15 cellular contexts compared by ENCODE assay signal in genomic region chr1:244371294-244372141, GRCh38.
A peak's percentile ranks its signal among the peaks of the same experiment; 100 is the strongest.
DNase-seq lines count a peak whose midpoint lies in the region; ATAC-seq, FAIRE-seq and TF ChIP-seq lines count a peak whose summit lies in the region.
"Had no signal": no experiment of that assay in that cellular context is flagged by ENCODE, and none has a peak within 500 bp of the region (broad histone marks: within the 10 kb centered on the region; RNA-seq: fewer than 3 reads in every experiment).

No MANE protein-coding gene starts in this region.

- H3K27ac ChIP-seq in HepG2 (ENCODE audit: extremely low read length, insufficient read depth, low read length) = no peak overlapping the region
- no peak overlapping the region for H3K27ac ChIP-seq in right lobe of liver
- no peak overlapping the region for H3K27ac ChIP-seq in hepatocyte
- no peak overlapping the region for H3K27ac ChIP-seq in caudate nucleus (ENCODE audit: low read depth, low read length)
- H3K27ac ChIP-seq: heart right ventricle had no signal

- POLR2A ChIA-PET in HepG2 (lab: Yijun Ruan, JAX) = no interaction called here

- H3K4me1 ChIP-seq in HepG2 (ENCODE audit: insufficient read depth, low read length) (no peaks in the 10 kb centered on the region), right lobe of liver (no peaks in the 10 kb centered on the region), hepatocyte (ENCODE audit: insufficient read depth) (no peaks in the 10 kb centered on the region)
- H3K4me1 ChIP-seq: heart right ventricle had no signal

- peaks cover 1 to 2% of the 10 kb centered on the region in 2 experiments; a peak in 2 of 5 replicates for H3K27me3 ChIP-seq in HepG2 (ENCODE audit: control insufficient read depth in 1 of 2, insufficient read depth in 2 of 2, low read length in 2 of 2)
- H3K27me3 ChIP-seq in right lobe of liver = no peaks in the 10 kb centered on the region
- H3K27me3 ChIP-seq in hepatocyte = no peaks in the 10 kb centered on the region
- H3K27me3 ChIP-seq: heart right ventricle had no signal

- no peak for TF ChIP-seq CTCF in HepG2 (CRISPR knock-in tag; IDR thresholded peaks at IDR 0.05)
- no peak for TF ChIP-seq CTCF in right lobe of liver (IDR thresholded peaks at IDR 0.05)
- no peak for TF ChIP-seq CTCF in hepatocyte (IDR thresholded peaks at IDR 0.05; ENCODE audit: poor library complexity)

- TF ChIP-seq EP300 in HepG2 (IDR thresholded peaks at IDR 0.05; ENCODE audit: low read depth in 2 of 2, low read length in 2 of 2) (no peak), HepG2 (CRISPR knock-in tag; IDR thresholded peaks at IDR 0.05; ENCODE audit: borderline replicate concordance) (no peak)

- TF ChIP-seq POLR2A in HepG2 (IDR thresholded peaks at IDR 0.05; ENCODE audit: insufficient read depth in 1 of 2, low read depth in 2 of 2, low read length in 2 of 2) = no peak
- no peak for TF ChIP-seq POLR2A in right lobe of liver (IDR thresholded peaks at IDR 0.05)

- H3K4me3 ChIP-seq in HepG2 (replicated peaks in 1 of 3; ENCODE audit: insufficient read depth in 1 of 3, low read depth in 2 of 3, low read length in 3 of 3) (no peak overlapping the region), right lobe of liver (no peak overlapping the region), hepatocyte (no peak overlapping the region)
- H3K4me3 ChIP-seq: heart right ventricle, lung had no signal

- no peak for DNase-seq in HepG2 (ENCODE audit: low spot score)
- no peak for DNase-seq in right lobe of liver
- DNase-seq in astrocyte of the hippocampus (ENCODE audit: low read depth, low spot score) = peak; percentile 35
- DNase-seq in hepatocyte (ENCODE audit: low spot score) = no peak
- DNase-seq in putamen (ENCODE audit: low spot score) = no peak
- DNase-seq in GM19240 (ENCODE audit: insufficient read length, low spot score) = no peak
- DNase-seq in caudate nucleus (lab: John Stamatoyannopoulos, UW) = no peak
- DNase-seq: activated CD8-positive, alpha-beta memory T cell treated with anti-CD3 and anti-CD28 coated beads for 24 hours; effector CD4-positive, alpha-beta T cell; EL; heart right ventricle; NK-92 treated with Interleukin-12 subunit alpha and Interleukin-12 subunit beta, amount 100 ng/mL, for 24 hours; posterior cingulate gyrus had no signal

- H3K9me3 ChIP-seq in HepG2 (ENCODE audit: low read length) (no peaks in the 10 kb centered on the region), right lobe of liver (no peaks in the 10 kb centered on the region), hepatocyte (ENCODE audit: low read depth) (no peaks in the 10 kb centered on the region)
- H3K9me3 ChIP-seq: heart right ventricle had no signal

- CTCF ChIA-PET in HepG2 (lab: Yijun Ruan, JAX; ENCODE audit: low intra/inter-chr PET ratio, low total read pairs) = no interaction called here

- no peak overlapping the region for H2AFZ ChIP-seq in HepG2 (ENCODE audit: low read length)
- H2AFZ ChIP-seq in hepatocyte = no peak overlapping the region

- no peak for FAIRE-seq in HepG2 (lab: Jason Lieb, UNC)

- in situ Hi-C loops in HepG2 (cut with HindIII; ENCODE audit: extremely low pct_ligation_motif_present, low pct_unique_long_range_greater_than_20kb) = no loop called here

- ATAC-seq in HepG2 (peak; percentile 53), right lobe of liver (no peak), HG03565 (IDR thresholded peaks at IDR 0.05; ENCODE audit: unreplicated experiment) (peak; percentile 67)
- ATAC-seq: heart right ventricle had no signal

- H3K79me2 ChIP-seq in HepG2 (ENCODE audit: insufficient read depth, low read length) (no peaks in the 10 kb centered on the region), hepatocyte (no peaks in the 10 kb centered on the region)

- no peak overlapping the region for H3K9ac ChIP-seq in HepG2 (ENCODE audit: insufficient read depth, low read depth, low read length)

- H3K4me2 ChIP-seq in HepG2 (ENCODE audit: low read depth, low read length) (no peak overlapping the region), hepatocyte (no peak overlapping the region)

- TF ChIP-seq RAD21 in HepG2 (CRISPR knock-in tag; IDR thresholded peaks at IDR 0.05) = no peak

- no peaks in the 10 kb centered on the region for H4K20me1 ChIP-seq in HepG2 (ENCODE audit: insufficient read depth, low read length)
- no peaks in the 10 kb centered on the region for H4K20me1 ChIP-seq in hepatocyte (ENCODE audit: insufficient read depth, poor library complexity, severe bottlenecking)

- H3K9me2 ChIP-seq in hepatocyte (replicated peaks; ENCODE audit: insufficient read depth) = no peaks in the 10 kb centered on the region

- no TSS peak for BruUV-seq in HepG2 (replicated peaks; lab: Mats Ljungman, UMichigan)

- no peaks in the 10 kb centered on the region for H3K36me3 ChIP-seq in HepG2 (replicated peaks in 1 of 2; ENCODE audit: control insufficient read depth in 1 of 2, insufficient read depth in 2 of 2, low read length in 2 of 2)
- H3K36me3 ChIP-seq in right lobe of liver = no peaks in the 10 kb centered on the region
- no peaks in the 10 kb centered on the region for H3K36me3 ChIP-seq in hepatocyte (replicated peaks; ENCODE audit: insufficient read depth, low read depth)
- H3K36me3 ChIP-seq: heart right ventricle had no signal

- intact Hi-C loops in HepG2 (cut with micrococcal nuclease; ENCODE audit: unreplicated experiment) (no loop called here), right lobe of liver (cut with DNase I) (no loop called here)

- WGBS in HepG2 (ENCODE audit: low lambda C conversion rate) = 22% methylated on average over 10 of the region's 10 CpGs
- 63% methylated on average over 10 of the region's 10 CpGs for WGBS in right lobe of liver (ENCODE audit: insufficient coverage, low coverage, low lambda C conversion rate, missing lambda C conversion rate)
- 85% methylated on average over 10 of the region's 10 CpGs for WGBS in hepatocyte (ENCODE audit: low lambda C conversion rate, missing lambda C conversion rate)

TF ChIP-seq in HepG2, 621 proteins besides CTCF, POLR2A, EP300 and RAD21:
- TF ChIP-seq ZNF10 (CRISPR knock-in tag; IDR thresholded peaks at IDR 0.05; ENCODE audit: borderline replicate concordance, low read depth) (no peak), NR2F2 (IDR thresholded peaks at IDR 0.05; ENCODE audit: borderline replicate concordance, low read depth) (no peak), CCAR2 (optimal IDR thresholded peaks at IDR 0.05; ENCODE audit: low read depth, low read length) (no peak), HINFP (CRISPR knock-in tag; IDR thresholded peaks at IDR 0.05; ENCODE audit: low read depth) (no peak), RBM39 (IDR thresholded peaks at IDR 0.05; ENCODE audit: low read depth, low read length, poor library complexity, severe bottlenecking) (no peak), ZNF784 (CRISPR knock-in tag; IDR thresholded peaks at IDR 0.05; ENCODE audit: borderline replicate concordance) (no peak), HMG20A (CRISPR knock-in tag; IDR thresholded peaks at IDR 0.05; ENCODE audit: borderline replicate concordance) (no peak), ZNF331 (CRISPR knock-in tag; IDR thresholded peaks at IDR 0.05) (no peak), ZBTB42 (CRISPR knock-in tag; IDR thresholded peaks at IDR 0.05) (no peak), MAFK (conservative IDR thresholded peaks at IDR 0.05 in 1 of 2, IDR thresholded peaks at IDR 0.05 in 1 of 2; ENCODE audit: low read length in 2 of 2) (no peak)

Comparison
In these comparisons a context has a peak if more than half of its experiments do, and no peak if none do; other contexts are left out.
1. ATAC-seq: peak in HepG2 (single experiment) and HG03565 (single experiment); none in right lobe of liver (0 of 4).